In the genomic region with DNA sequence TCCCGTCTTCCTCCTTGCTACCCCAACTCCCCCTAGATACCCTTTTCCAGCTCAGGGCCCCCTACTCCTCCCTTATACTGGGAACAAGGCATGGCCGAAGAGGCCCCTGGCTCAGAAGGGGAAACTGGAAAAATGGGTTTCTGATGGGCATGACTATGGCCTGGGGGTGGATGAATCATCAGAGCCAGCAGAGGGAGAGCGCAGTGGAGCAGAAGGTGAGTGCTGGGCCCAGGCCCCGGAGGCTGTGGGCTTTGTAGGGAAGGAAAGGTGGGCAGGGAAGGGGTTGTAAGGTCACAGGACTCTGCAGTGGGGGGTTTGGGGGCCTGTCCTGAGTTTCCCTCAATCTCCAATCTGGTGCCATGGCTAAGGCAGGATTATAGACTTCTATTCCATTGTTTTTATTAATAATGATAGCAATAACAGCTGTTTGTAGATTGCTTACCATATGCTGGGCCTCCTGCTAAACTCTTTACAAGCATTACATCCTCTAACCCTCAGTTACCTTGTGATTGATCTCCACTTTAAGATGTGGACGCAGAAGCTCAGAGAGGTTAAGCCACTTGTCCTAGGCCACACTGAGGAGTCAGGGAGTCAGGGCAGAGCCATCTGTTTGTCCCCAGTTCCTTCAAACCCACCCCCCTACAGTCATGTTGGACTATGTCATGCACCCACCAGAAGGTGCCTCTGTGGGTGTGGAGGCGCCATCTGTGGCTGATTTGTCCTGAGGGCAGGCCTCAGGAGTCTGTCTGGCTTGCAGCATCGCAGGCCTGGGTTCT, we compare ENCODE assay signal across 12 cellular contexts. TPM values are rescaled to one million over a fixed set of nuclear protein-coding genes. Genes with fewer than 3 reads are reported as not detected.
DNase-seq lines count a peak whose midpoint lies in the region; ATAC-seq and TF ChIP-seq lines count a peak whose summit lies in the region.
"Had no signal": no experiment of that assay in that cellular context is flagged by ENCODE, and none has a peak within 500 bp of the region (broad histone marks: within the 10 kb centered on the region; RNA-seq: fewer than 3 reads in every experiment).

No MANE protein-coding gene starts in this region.

- peak; percentile 81 for DNase-seq in EL
- peak; percentile 98 for DNase-seq in NCI-H82 treated with DMSO at 0.1 percent for 48 hours (lab: John Stamatoyannopoulos, UW; ENCODE audit: unreplicated experiment)
- peak; percentile 43 for DNase-seq in dermis blood vessel endothelial cell
- no peak for DNase-seq in neural crest cell (ENCODE audit: low read depth, low spot score)
- DNase-seq in putamen (ENCODE audit: low spot score) = no peak
- DNase-seq in NCI-H1092 treated with DMSO at 0.1 percent for 48 hours (lab: John Stamatoyannopoulos, UW) = no peak
- no peak for DNase-seq in activated effector memory CD4-positive, alpha-beta T cell treated with anti-CD3 and anti-CD28 coated beads, Interleukin-2, amount 50 U/mL, for 16 hours
- DNase-seq: activated CD4-positive, alpha-beta T cell treated with anti-CD3 and anti-CD28 coated beads, Interleukin-2, amount 10 ng/mL, durations not matched to agents 7 days and 5 days; cortex of kidney; NCI-H774; tibial artery had no signal

- H3K36me3 Mint-ChIP-seq in neural crest cell (ENCODE audit: low read depth) = no peaks in the 10 kb centered on the region

- H3K9me3 Mint-ChIP-seq in neural crest cell = peaks cover 9% of the 10 kb centered on the region

- no peaks in the 10 kb centered on the region for H3K27me3 Mint-ChIP-seq in neural crest cell (ENCODE audit: low read depth)

- ATAC-seq in GM19452 (IDR thresholded peaks at IDR 0.05; ENCODE audit: unreplicated experiment) = no peak

- TF ChIP-seq CTCF in neural crest cell (conservative IDR thresholded peaks at IDR 0.05) = no peak

- peak overlapping the region; percentile 47 for H3K27ac Mint-ChIP-seq in neural crest cell (ENCODE audit: unreplicated experiment)
- H3K27ac Mint-ChIP-seq: activated CD4-positive, alpha-beta T cell treated with anti-CD3 and anti-CD28 coated beads, Interleukin-2, amount 10 ng/mL, durations not matched to agents 7 days and 5 days had no signal

- peaks cover 12% of the 10 kb centered on the region for H3K4me1 Mint-ChIP-seq in neural crest cell
- H3K4me1 Mint-ChIP-seq: activated CD4-positive, alpha-beta T cell treated with anti-CD3 and anti-CD28 coated beads, Interleukin-2, amount 10 ng/mL, durations not matched to agents 7 days and 5 days had no signal

- H3K4me3 Mint-ChIP-seq in neural crest cell = no peak overlapping the region
- H3K4me3 Mint-ChIP-seq: activated CD4-positive, alpha-beta T cell treated with anti-CD3 and anti-CD28 coated beads, Interleukin-2, amount 10 ng/mL, durations not matched to agents 7 days and 5 days had no signal

RNA-seq across cellular contexts. Expression of a gene that starts 36.2 kb away (rescaled TPM):
- total RNA-seq in dermis blood vessel endothelial cell (3.2 and 10.2 TPM in 2 replicates), neural crest cell (56.3 and 59.3 TPM in 2 replicates)

RNA-seq across cellular contexts. Expression of a gene that starts 38.2 kb away (rescaled TPM):
- total RNA-seq in dermis blood vessel endothelial cell = 2.6 and 4.6 TPM in 2 replicates
- total RNA-seq in neural crest cell = 8.6 and 8.8 TPM in 2 replicates

Comparison
In these comparisons a context has a peak if more than half of its experiments do, and no peak if none do; other contexts are left out.
1. DNase-seq: peak in EL (single experiment), NCI-H82 treated with DMSO at 0.1 percent for 48 hours (single experiment) and dermis blood vessel endothelial cell (single experiment); none in neural crest cell (single experiment), putamen (single experiment), NCI-H1092 treated with DMSO at 0.1 percent for 48 hours (single experiment) and activated effector memory CD4-positive, alpha-beta T cell treated with anti-CD3 and anti-CD28 coated beads, Interleukin-2, amount 50 U/mL, for 16 hours (single experiment).